In the genomic region with DNA sequence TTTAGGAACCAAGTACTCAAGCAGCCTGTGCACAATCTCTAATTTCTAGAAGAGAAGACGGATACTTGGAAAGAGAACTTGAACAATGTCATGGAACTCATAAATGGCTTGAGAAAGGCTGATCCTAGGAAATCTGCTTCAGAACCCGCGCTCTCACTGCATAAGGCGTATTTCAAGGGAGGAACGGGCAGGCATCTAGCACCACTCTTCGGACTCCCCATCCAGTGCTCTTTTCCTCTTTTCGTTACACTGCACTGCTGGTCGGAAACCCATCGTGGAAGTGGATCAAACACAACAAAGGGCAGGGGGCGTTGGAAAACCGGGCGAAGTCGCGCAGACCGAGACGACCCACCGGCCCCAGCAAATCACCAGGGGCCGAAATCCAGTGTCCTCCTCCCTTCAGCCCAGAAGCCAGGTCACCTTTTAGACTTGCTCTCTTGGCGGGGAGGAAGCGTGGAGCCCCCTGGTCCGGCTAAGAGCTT, we compare ENCODE assay signal across 8 cellular contexts. TPM values are rescaled to one million over a fixed set of nuclear protein-coding genes. Genes with fewer than 3 reads are reported as not detected.
A peak's percentile ranks its signal among the peaks of the same experiment; 100 is the strongest.
DNase-seq lines count a peak whose midpoint lies in the region; ATAC-seq and TF ChIP-seq lines count a peak whose summit lies in the region.

No MANE protein-coding gene starts in this region.

- TF ChIP-seq POLR2A in upper lobe of left lung (IDR thresholded peaks at IDR 0.05): no peak

- intact Hi-C loops in lower lobe of right lung (cut with DNase I): loop anchor here (10.0 kb wide), 1 partner anchor 95 kb away; no protein-coding TSS in a partner anchor

- H3K36me3 ChIP-seq in DND-41 (ENCODE audit: insufficient read depth, low read length): peaks cover 18% of the 10 kb centered on the region
- H3K36me3 ChIP-seq in MG63: peaks cover 22% of the 10 kb centered on the region
- peaks cover 23% of the 10 kb centered on the region for H3K36me3 ChIP-seq in lower lobe of right lung
- H3K36me3 ChIP-seq in upper lobe of left lung: peaks cover 0 to 12% (median 8%) of the 10 kb centered on the region in 4 donors

- H3K4me3 ChIP-seq in DND-41 (ENCODE audit: low read depth in 1 of 2, low read length in 2 of 2): peak overlapping the region; percentile 34 to 72; a peak in 3 of 4 replicates
- peak overlapping the region; percentile 76 for H3K4me3 ChIP-seq in MG63
- H3K4me3 ChIP-seq in lower lobe of right lung: peak overlapping the region; percentile 93
- peak overlapping the region; percentile 65 to 87 (median 82) for H3K4me3 ChIP-seq in upper lobe of left lung

- peak overlapping the region; percentile 71 for H2AFZ ChIP-seq in DND-41 (ENCODE audit: low read depth, low read length)

- 2 to 3% methylated on average over 17 to 21 of the region's 21 CpGs for WGBS in upper lobe of left lung, 2 donors

- H3K79me2 ChIP-seq in DND-41 (ENCODE audit: insufficient read depth, low read length): peaks cover 41% of the 10 kb centered on the region

- peaks cover 39% of the 10 kb centered on the region for H3K4me1 ChIP-seq in DND-41 (ENCODE audit: insufficient read depth, low read length)
- peaks cover 41% of the 10 kb centered on the region for H3K4me1 ChIP-seq in lower lobe of right lung
- H3K4me1 ChIP-seq in upper lobe of left lung: peaks cover 21 to 50% (median 26%) of the 10 kb centered on the region in 4 donors

- H3K9me3 ChIP-seq in DND-41 (ENCODE audit: insufficient read depth, low read length, severe bottlenecking) (no peaks in the 10 kb centered on the region), MG63 (peaks cover 4% of the 10 kb centered on the region; the same call in 1 of the 2 replicates), lower lobe of right lung (no peaks in the 10 kb centered on the region), upper lobe of left lung (no peaks in the 10 kb centered on the region)

- peak overlapping the region; percentile 83 for H3K9ac ChIP-seq in DND-41 (ENCODE audit: low read depth, low read length)

- DNase-seq in DND-41: no peak
- no peak for DNase-seq in MG63
- peak in 10 of 61 donors; percentile 29 to 70 (median 49) for DNase-seq in caudate nucleus (lab: John Stamatoyannopoulos, UW)
- DNase-seq in lower lobe of right lung: no peak
- DNase-seq in upper lobe of left lung: no peak
- no peak for DNase-seq in HUDEP-2 (lab: John Stamatoyannopoulos, UW; ENCODE audit: unreplicated experiment in 76 of 76)
- no peak for DNase-seq in activated CD4-positive, alpha-beta T cell treated with anti-CD3 and anti-CD28 coated beads, Interleukin-2, amount 50 U/mL, for 4 hours

- peak overlapping the region; percentile 81 for H3K4me2 ChIP-seq in DND-41 (ENCODE audit: insufficient read depth, low read length)

- H3K27me3 ChIP-seq in DND-41 (ENCODE audit: insufficient read depth, low read length, poor library complexity) (no peaks in the 10 kb centered on the region), MG63 (no peaks in the 10 kb centered on the region), lower lobe of right lung (ENCODE audit: low read depth) (no peaks in the 10 kb centered on the region), upper lobe of left lung (no peaks in the 10 kb centered on the region)

- peaks cover 22% of the 10 kb centered on the region for H4K20me1 ChIP-seq in DND-41 (ENCODE audit: insufficient read depth, low read length)

- H3K27ac ChIP-seq in DND-41 (ENCODE audit: low read length) (peak overlapping the region; percentile 81), caudate nucleus (ENCODE audit: low read depth, low read length) (peak overlapping the region; percentile 94), lower lobe of right lung (peak overlapping the region; percentile 99), upper lobe of left lung (peak overlapping the region; percentile 97 to 98 (median 97))

- peak; percentile 5; the same call in 1 of the 3 replicates for ATAC-seq in DND-41 (ENCODE audit: insufficient read depth, low read depth)
- peak; percentile 0 to 3 for ATAC-seq in lower lobe of right lung
- peak in 1 of 2 donors; percentile 12 for ATAC-seq in upper lobe of left lung (ENCODE audit: low FRiP score in 2 of 2)
- ATAC-seq in GM21447 (IDR thresholded peaks at IDR 0.05; ENCODE audit: unreplicated experiment): no peak

- no peak for TF ChIP-seq EP300 in upper lobe of left lung (IDR thresholded peaks at IDR 0.05)

- TF ChIP-seq CTCF in DND-41 (IDR thresholded peaks at IDR 0.05; ENCODE audit: borderline replicate concordance, extremely low read depth, low read length, poor library complexity, severe bottlenecking) (no peak), lower lobe of right lung (IDR thresholded peaks at IDR 0.05) (no peak), upper lobe of left lung (IDR thresholded peaks at IDR 0.05) (no peak)

RNA-seq across cellular contexts. Expression of a gene that starts 0.5 kb away (rescaled TPM):
- total RNA-seq in MG63 (2014; rRNA removed; shearing (Covaris generic); ENCODE audit: low replicate concordance): 8.4 and 13.9 TPM in 2 replicates
- 24.7 TPM for total RNA-seq in lower lobe of right lung
- total RNA-seq in upper lobe of left lung: 10 to 100 TPM; 23.0 to 55.7 (median 36.0) TPM

RNA-seq across cellular contexts. Expression of a gene that starts 10.6 kb away (rescaled TPM):
- 23.4 and 25.5 TPM in 2 replicates for total RNA-seq in MG63 (2014; rRNA removed; shearing (Covaris generic); ENCODE audit: low replicate concordance)
- total RNA-seq in lower lobe of right lung (24.2 TPM), upper lobe of left lung (10 to 100 TPM; 18.2 to 35.6 (median 23.5) TPM)
